17 cellular contexts compared by ENCODE assay signal in genomic region chr13:64925284-64925683, GRCh38.
DNase-seq lines count a peak whose midpoint lies in the region; TF ChIP-seq lines count a peak whose summit lies in the region.
"Had no signal": no experiment of that assay in that cellular context is flagged by ENCODE, and none has a peak within 500 bp of the region (broad histone marks: within the 10 kb centered on the region; RNA-seq: fewer than 3 reads in every experiment).

No MANE protein-coding gene starts in this region.

- H2BK15ac ChIP-seq in neuronal stem cell (ENCODE audit: low read length) = no peak overlapping the region

- no peak overlapping the region for H2BK120ac ChIP-seq in neuronal stem cell (ENCODE audit: low read depth, low read length)

- H3K9me2 ChIP-seq in GM23248 (ENCODE audit: insufficient read depth) = no peaks in the 10 kb centered on the region
- H3K9me2 ChIP-seq in SK-N-SH = no peaks in the 10 kb centered on the region

- H2AFZ ChIP-seq in GM23248 = no peak overlapping the region
- no peak overlapping the region for H2AFZ ChIP-seq in SK-N-SH (ENCODE audit: low read depth)
- H2AFZ ChIP-seq in fibroblast of lung (ENCODE audit: low read length) = no peak overlapping the region
- no peak overlapping the region for H2AFZ ChIP-seq in neuronal stem cell (ENCODE audit: low read length)

- H2BK5ac ChIP-seq in neuronal stem cell (ENCODE audit: low read length) = no peak overlapping the region

- no peak overlapping the region for H3K4ac ChIP-seq in neuronal stem cell (ENCODE audit: low read length)

- H2AK5ac ChIP-seq in neuronal stem cell (ENCODE audit: low read depth, low read length) = no peak overlapping the region

- H3K79me1 ChIP-seq in neuronal stem cell (ENCODE audit: low read depth, low read length) = no peaks in the 10 kb centered on the region

- H3F3A ChIP-seq in GM23248 (ENCODE audit: insufficient read depth) = peaks cover 5% of the 10 kb centered on the region; the same call in 1 of the 2 replicates
- H3F3A ChIP-seq in SK-N-SH (replicated peaks; ENCODE audit: insufficient read depth) = peaks cover 11% of the 10 kb centered on the region

- H3K9ac ChIP-seq in GM23248 (no peak overlapping the region), SK-N-SH (no peak overlapping the region), fibroblast of lung (ENCODE audit: insufficient read depth, low read length) (no peak overlapping the region), neuronal stem cell (ENCODE audit: low read depth, low read length, poor library complexity) (no peak overlapping the region)

- H2BK12ac ChIP-seq in neuronal stem cell (ENCODE audit: low read length) = no peak overlapping the region

- no peak overlapping the region for H3K18ac ChIP-seq in neuronal stem cell (ENCODE audit: low read length)

- H3K4me1 ChIP-seq in GM23248 (ENCODE audit: insufficient read depth) = peaks cover 13% of the 10 kb centered on the region; the same call in 1 of the 2 replicates
- H3K4me1 ChIP-seq in SK-N-SH (ENCODE audit: control insufficient read depth in 1 of 2, insufficient read depth in 2 of 2, low read depth in 1 of 2, low read length in 1 of 2) = peaks cover 0 to 7% of the 10 kb centered on the region in 2 experiments; a peak in 2 of 4 replicates
- no peaks in the 10 kb centered on the region for H3K4me1 ChIP-seq in fibroblast of lung (ENCODE audit: control insufficient read depth, extremely low read depth, insufficient read depth, low read length)
- H3K4me1 ChIP-seq in neuronal stem cell (ENCODE audit: control insufficient read depth in 2 of 2, insufficient read depth in 1 of 2, low read depth in 1 of 2, low read length in 2 of 2) = no peaks in the 10 kb centered on the region
- H3K4me1 ChIP-seq: pancreas, stomach had no signal

- WGBS in GM23248 (ENCODE audit: low coverage in 1 of 2, low lambda C conversion rate in 2 of 2, missing lambda C conversion rate in 2 of 2), 2 experiments = 66% methylated on average over 7 of the region's 7 CpGs
- 86% methylated on average over 4 of the region's 7 CpGs for WGBS in SK-N-SH (ENCODE audit: low lambda C conversion rate)
- no CpG with 5 or more reads among the region's 7 CpGs for WGBS in neuronal stem cell (ENCODE audit: extremely low coverage in 2 of 2, insufficient read length in 2 of 2, insufficient replicate concordance in 1 of 2), 2 donors

- no peak overlapping the region for H4K8ac ChIP-seq in neuronal stem cell (ENCODE audit: low read depth, low read length)

- H3K27me3 ChIP-seq in GM23248 (replicated peaks; ENCODE audit: insufficient read depth) (no peaks in the 10 kb centered on the region), SK-N-SH (ENCODE audit: insufficient read depth) (no peaks in the 10 kb centered on the region), fibroblast of lung (ENCODE audit: control insufficient read depth, insufficient read depth, low read length) (no peaks in the 10 kb centered on the region), neuronal stem cell (ENCODE audit: control insufficient read depth in 3 of 3, insufficient read depth in 3 of 3, low read depth in 1 of 3, low read length in 3 of 3) (no peaks in the 10 kb centered on the region)
- H3K27me3 ChIP-seq: pancreas, stomach had no signal

- no peak overlapping the region for H3K23ac ChIP-seq in neuronal stem cell (ENCODE audit: low read depth, low read length, poor library complexity)

- H3K27ac ChIP-seq in GM23248 = no peak overlapping the region
- no peak overlapping the region for H3K27ac ChIP-seq in SK-N-SH (ENCODE audit: low read depth in 2 of 2, low read length in 1 of 2)
- no peak overlapping the region for H3K27ac ChIP-seq in fibroblast of lung (ENCODE audit: insufficient read depth, low read length)
- H3K27ac ChIP-seq in neuronal stem cell (replicated peaks; ENCODE audit: low read length) = no peak overlapping the region
- H3K27ac ChIP-seq: pancreas, stomach had no signal

- H3K36me3 ChIP-seq in GM23248 (ENCODE audit: low read depth) = no peaks in the 10 kb centered on the region
- no peaks in the 10 kb centered on the region for H3K36me3 ChIP-seq in SK-N-SH (replicated peaks in 1 of 2; ENCODE audit: control insufficient read depth in 1 of 2, insufficient read depth in 2 of 2, low read length in 1 of 2)
- H3K36me3 ChIP-seq in fibroblast of lung (ENCODE audit: control insufficient read depth, insufficient read depth, low read length) = no peaks in the 10 kb centered on the region
- no peaks in the 10 kb centered on the region for H3K36me3 ChIP-seq in neuronal stem cell (replicated peaks in 1 of 2; ENCODE audit: control insufficient read depth in 2 of 2, insufficient read depth in 2 of 2, low read length in 2 of 2)
- H3K36me3 ChIP-seq: pancreas, stomach had no signal

- CTCF ChIA-PET in SK-N-SH (lab: Yijun Ruan, JAX) = no interaction called here

- H3K4me3 ChIP-seq in GM23248 = no peak overlapping the region
- no peak overlapping the region for H3K4me3 ChIP-seq in SK-N-SH (ENCODE audit: low read depth in 2 of 2, low read length in 1 of 2)
- H3K4me3 ChIP-seq in fibroblast of lung (replicated peaks in 1 of 4; ENCODE audit: control extremely low read depth in 1 of 4, insufficient read depth in 1 of 4, low read depth in 3 of 4, low read length in 4 of 4) = no peak overlapping the region
- no peak overlapping the region for H3K4me3 ChIP-seq in neuronal stem cell (ENCODE audit: low read length in 2 of 2)
- H3K4me3 ChIP-seq: pancreas, stomach had no signal

- no peaks in the 10 kb centered on the region for H3K79me2 ChIP-seq in GM23248 (ENCODE audit: insufficient read depth)
- H3K79me2 ChIP-seq in SK-N-SH (ENCODE audit: insufficient read depth) = no peaks in the 10 kb centered on the region
- H3K79me2 ChIP-seq in fibroblast of lung (ENCODE audit: control insufficient read depth, insufficient read depth, low read length) = no peaks in the 10 kb centered on the region

- DNase-seq in GM23248 = peak; percentile 22
- DNase-seq in SK-N-SH = no peak
- peak; percentile 10 to 25 for DNase-seq in fibroblast of lung (ENCODE audit: low read depth in 2 of 2)
- peak; percentile 18 for DNase-seq in neuronal stem cell (ENCODE audit: low spot score)
- no peak for DNase-seq in OCI-M2 (lab: John Stamatoyannopoulos, UW; ENCODE audit: unreplicated experiment)
- DNase-seq in germinal center (ENCODE audit: low spot score) = no peak
- DNase-seq in activated naive CD4-positive, alpha-beta T cell (lab: John Stamatoyannopoulos, UW) = no peak
- no peak for DNase-seq in NCI-H82 (lab: John Stamatoyannopoulos, UW)
- DNase-seq: activated naive CD4-positive, alpha-beta T cell treated with Interleukin-2 at 50 U/mL for 16 hours; C1 segment of cervical spinal cord; DMS53; NCI-H2029 treated with DMSO at 0.1 percent for 48 hours; NCI-H524; small intestine; stomach; T-cell had no signal

- in situ Hi-C loops in GM23248 (cut with MboI) = no loop called here

- POLR2A ChIA-PET in SK-N-SH (lab: Yijun Ruan, JAX) = interaction anchor here (0.9 kb wide), 1 partner anchor 10 kb away, joined by 3 read pairs; no protein-coding TSS in a partner anchor

- no peaks in the 10 kb centered on the region for H4K20me1 ChIP-seq in GM23248 (ENCODE audit: insufficient read depth)
- H4K20me1 ChIP-seq in SK-N-SH (ENCODE audit: insufficient read depth) = no peaks in the 10 kb centered on the region
- no peaks in the 10 kb centered on the region for H4K20me1 ChIP-seq in fibroblast of lung (ENCODE audit: control insufficient read depth, extremely low read depth, insufficient read depth, low read length)

- no peak for TF ChIP-seq CTCF in SK-N-SH (IDR thresholded peaks at IDR 0.05)
- no peak for TF ChIP-seq CTCF in fibroblast of lung (conservative IDR thresholded peaks at IDR 0.05 in 1 of 2, IDR thresholded peaks at IDR 0.05 in 1 of 2; ENCODE audit: low read depth in 1 of 2, low read length in 2 of 2)

- H3K9me3 ChIP-seq in GM23248 (ENCODE audit: low read depth) (no peaks in the 10 kb centered on the region), SK-N-SH (no peaks in the 10 kb centered on the region), fibroblast of lung (ENCODE audit: control insufficient read depth, insufficient read depth, low read depth, low read length) (no peaks in the 10 kb centered on the region), neuronal stem cell (replicated peaks in 1 of 2; ENCODE audit: control insufficient read depth in 2 of 2, insufficient read depth in 1 of 2, low read depth in 1 of 2, low read length in 2 of 2) (no peaks in the 10 kb centered on the region)
- H3K9me3 ChIP-seq: pancreas had no signal

- TF ChIP-seq RAD21 in SK-N-SH (IDR thresholded peaks at IDR 0.05; ENCODE audit: low read length) = no peak

- H3K14ac ChIP-seq in neuronal stem cell (ENCODE audit: low read length) = peak overlapping the region; percentile 8

- no peak overlapping the region for H4K91ac ChIP-seq in neuronal stem cell (ENCODE audit: low read depth, low read length, poor library complexity)

- TF ChIP-seq EP300 in SK-N-SH (IDR thresholded peaks at IDR 0.05; ENCODE audit: borderline replicate concordance in 1 of 2, low read depth in 1 of 2, low read length in 1 of 2) = no peak

- H3K4me2 ChIP-seq in GM23248 (ENCODE audit: unreplicated experiment) (no peak overlapping the region), SK-N-SH (no peak overlapping the region), fibroblast of lung (ENCODE audit: extremely low read depth, insufficient read depth, low read length) (no peak overlapping the region), neuronal stem cell (ENCODE audit: insufficient read depth, low read length, poor library complexity, severe bottlenecking) (no peak overlapping the region)

Comparison
In these comparisons a context has a peak if more than half of its experiments do, and no peak if none do; other contexts are left out.
1. DNase-seq: peak in GM23248 (single experiment), fibroblast of lung (2 of 2) and neuronal stem cell (single experiment); none in SK-N-SH (single experiment), OCI-M2 (single experiment), germinal center (single experiment), activated naive CD4-positive, alpha-beta T cell (0 of 4) and NCI-H82 (single experiment).